ENCODE assay signal across 24 cellular contexts in genomic region chr3:117843356-117843755, GRCh38.
"Had no signal": no experiment of that assay in that cellular context is flagged by ENCODE, and none has a peak within 500 bp of the region (broad histone marks: within the 10 kb centered on the region; RNA-seq: fewer than 3 reads in every experiment).

No MANE protein-coding gene starts in this region.

- DNase-seq: activated B cell treated with CpG ODN at 0.5 μM for 24 hours; activated CD4-positive, alpha-beta memory T cell treated with anti-CD3 and anti-CD28 coated beads for 36 hours; activated CD4-positive, alpha-beta T cell treated with anti-CD3 and anti-CD28 coated beads for 4 hours; activated CD4-positive, alpha-beta T cell treated with anti-CD3 and anti-CD28 coated beads, Interleukin-2, amount 10 ng/mL, durations not matched to agents 24 days and 14 days; activated CD4-positive, alpha-beta T cell treated with anti-CD3 and anti-CD28 coated beads, Interleukin-2, amount 50 U/mL, for 1 hour; activated CD4-positive, alpha-beta T cell treated with anti-CD3 and anti-CD28 coated beads, Interleukin-2, amount 50 U/mL, for 4 hours; activated CD4-positive, CD25-positive, alpha-beta regulatory T cell treated with anti-CD3 and anti-CD28 coated beads, Interleukin-2, amount 50 U/mL, for 72 hours; activated CD8-positive, alpha-beta memory T cell treated with anti-CD3 and anti-CD28 coated beads, Interleukin-2, amount 50 U/mL, for 4 hours; activated CD8-positive, alpha-beta T cell treated with anti-CD3 and anti-CD28 coated beads for 36 hours; activated effector memory CD4-positive, alpha-beta T cell treated with Interleukin-2 at 50 U/mL for 16 hours; activated gamma-delta T cell; activated naive CD4-positive, alpha-beta T cell treated with anti-CD3 and anti-CD28 coated beads, Interleukin-2, amount 10 ng/mL, durations not matched to agents 7 days and 5 days; activated naive CD4-positive, alpha-beta T cell treated with Interleukin-2 at 50 U/mL for 16 hours; activated naive CD8-positive, alpha-beta T cell treated with anti-CD3 and anti-CD28 coated beads, Interleukin-2, amount 10 ng/mL, durations not matched to agents 7 days and 5 days; activated naive CD8-positive, alpha-beta T cell treated with anti-CD3 and anti-CD28 coated beads, Interleukin-2, amount 50 U/mL, for 24 hours; activated T-cell treated with anti-CD3 and anti-CD28 coated beads for 4 hours; activated T-cell treated with anti-CD3 and anti-CD28 coated beads, Interleukin-2, amount 50 U/mL, for 24 hours; activated T-cell treated with anti-CD3 and anti-CD28 coated beads, Interleukin-2, amount 50 U/mL, for 48 hours; amygdala; anterior cingulate cortex; caudate nucleus; cerebellar nuclear complex; T-helper 2 cell; T-helper 9 cell had no signal

- ATAC-seq: activated CD8-positive, alpha-beta T cell treated with anti-CD3 and anti-CD28 coated beads for 36 hours; activated naive CD8-positive, alpha-beta T cell treated with anti-CD3 and anti-CD28 coated beads, Interleukin-2, amount 50 U/mL, for 24 hours had no signal
